In the genomic region with DNA sequence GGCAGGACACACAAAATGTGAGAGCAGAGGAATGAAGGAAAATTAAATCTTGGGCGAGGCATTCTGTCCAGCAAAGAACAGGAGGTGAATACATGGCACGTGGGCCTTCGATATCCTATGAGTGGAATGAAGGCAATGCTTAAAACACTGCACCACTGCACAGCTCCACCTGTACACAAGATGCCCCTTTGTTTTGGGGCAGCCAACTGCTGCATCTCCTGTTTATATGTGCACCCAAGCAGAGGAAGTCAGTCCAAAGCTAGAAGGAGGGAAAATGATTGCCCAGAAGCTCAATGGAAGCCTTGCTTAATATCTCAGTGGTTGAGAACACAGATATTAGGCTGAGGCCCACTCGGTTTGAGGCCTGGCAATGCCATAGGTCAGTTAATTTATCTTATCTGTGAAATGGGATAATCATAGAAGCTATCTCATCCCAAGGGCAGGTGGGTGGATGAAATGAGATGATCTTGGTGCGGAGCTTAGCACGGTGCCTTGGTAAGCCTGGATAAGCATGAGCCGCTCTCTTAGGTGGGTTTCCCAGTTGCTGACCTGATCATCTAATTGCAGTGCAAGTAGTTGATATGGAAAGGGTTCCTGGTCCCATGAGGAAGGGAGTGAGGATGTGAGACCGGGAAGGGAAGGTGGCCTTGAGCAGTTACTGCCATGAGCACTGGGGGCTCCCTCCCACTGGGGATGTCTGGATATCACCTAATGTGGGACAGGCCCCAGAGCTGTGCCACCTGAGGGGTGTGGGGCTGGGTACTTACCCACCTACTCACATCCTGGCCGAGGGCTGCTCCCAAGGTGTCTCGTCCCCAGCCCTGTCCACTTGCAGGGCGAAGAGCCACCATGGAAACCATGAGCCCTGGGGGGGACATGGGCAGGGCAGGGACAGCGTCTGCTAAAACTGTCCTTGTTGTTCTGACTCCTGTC, we compare ENCODE assay signal across 1 cellular context.
TF ChIP-seq lines count a peak whose summit lies in the region.

No MANE protein-coding gene starts in this region.

TF ChIP-seq in HepG2, 621 proteins besides CTCF, POLR2A, EP300 and RAD21 (continued from another document):
- TF ChIP-seq BRF2 (CRISPR knock-in tag; IDR thresholded peaks at IDR 0.05): no peak
- peak; percentile 47; the same call in 1 of the 2 replicates for TF ChIP-seq ZNF768 (CRISPR knock-in tag; IDR thresholded peaks at IDR 0.05)
- TF ChIP-seq SNAI1 (CRISPR knock-in tag; IDR thresholded peaks at IDR 0.05; ENCODE audit: borderline replicate concordance): no peak
- TF ChIP-seq HOXA5 (CRISPR knock-in tag; IDR thresholded peaks at IDR 0.05): peak; percentile 48; the same call in 1 of the 2 replicates
- peak; percentile 60; the same call in 1 of the 2 replicates for TF ChIP-seq ARHGAP35 (CRISPR knock-in tag; IDR thresholded peaks at IDR 0.05; ENCODE audit: borderline replicate concordance)
- TF ChIP-seq ZNF850 (CRISPR knock-in tag; conservative IDR thresholded peaks at IDR 0.05): peak; percentile 33; the same call in 1 of the 2 replicates
- TF ChIP-seq, protein P1, sequence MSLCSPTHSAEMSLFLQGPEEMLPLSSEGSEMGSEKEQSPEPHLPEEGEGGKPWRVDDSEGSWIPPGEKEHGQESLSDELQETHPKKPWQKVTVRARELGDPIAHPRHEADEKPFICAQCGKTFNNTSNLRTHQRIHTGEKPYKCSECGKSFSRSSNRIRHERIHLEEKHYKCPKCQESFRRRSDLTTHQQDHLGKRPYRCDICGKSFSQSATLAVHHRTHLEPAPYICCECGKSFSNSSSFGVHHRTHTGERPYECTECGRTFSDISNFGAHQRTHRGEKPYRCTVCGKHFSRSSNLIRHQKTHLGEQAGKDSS (CRISPR knock-in tag; IDR thresholded peaks at IDR 0.05; ENCODE audit: borderline replicate concordance, low read depth): 0 out of 2 replicates have a peak, but pooled peaks have one; percentile 65
- 0 out of 2 replicates have a peak, but pooled peaks have one; percentile 18 for TF ChIP-seq ZZZ3 (CRISPR knock-in tag; IDR thresholded peaks at IDR 0.05; ENCODE audit: borderline replicate concordance)
- 0 out of 2 replicates have a peak, but pooled peaks have one; percentile 6 for TF ChIP-seq ZBTB1 (CRISPR knock-in tag; IDR thresholded peaks at IDR 0.05; ENCODE audit: borderline replicate concordance)
- 0 out of 2 replicates have a peak, but pooled peaks have one; percentile 57 for TF ChIP-seq MYNN (CRISPR knock-in tag; IDR thresholded peaks at IDR 0.05; ENCODE audit: low read depth)
- TF ChIP-seq, protein P2, sequence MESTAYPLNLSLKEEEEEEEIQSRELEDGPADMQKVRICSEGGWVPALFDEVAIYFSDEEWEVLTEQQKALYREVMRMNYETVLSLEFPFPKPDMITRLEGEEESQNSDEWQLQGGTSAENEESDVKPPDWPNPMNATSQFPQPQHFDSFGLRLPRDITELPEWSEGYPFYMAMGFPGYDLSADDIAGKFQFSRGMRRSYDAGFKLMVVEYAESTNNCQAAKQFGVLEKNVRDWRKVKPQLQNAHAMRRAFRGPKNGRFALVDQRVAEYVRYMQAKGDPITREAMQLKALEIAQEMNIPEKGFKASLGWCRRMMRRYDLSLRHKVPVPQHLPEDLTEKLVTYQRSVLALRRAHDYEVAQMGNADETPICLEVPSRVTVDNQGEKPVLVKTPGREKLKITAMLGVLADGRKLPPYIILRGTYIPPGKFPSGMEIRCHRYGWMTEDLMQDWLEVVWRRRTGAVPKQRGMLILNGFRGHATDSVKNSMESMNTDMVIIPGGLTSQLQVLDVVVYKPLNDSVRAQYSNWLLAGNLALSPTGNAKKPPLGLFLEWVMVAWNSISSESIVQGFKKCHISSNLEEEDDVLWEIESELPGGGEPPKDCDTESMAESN (CRISPR knock-in tag; conservative IDR thresholded peaks at IDR 0.05): 0 out of 2 replicates have a peak, but pooled peaks have one; percentile 8
- TF ChIP-seq IRF9 (CRISPR knock-in tag; IDR thresholded peaks at IDR 0.05; ENCODE audit: borderline replicate concordance): peak; percentile 75; the same call in 1 of the 2 replicates
- TF ChIP-seq, protein P3, sequence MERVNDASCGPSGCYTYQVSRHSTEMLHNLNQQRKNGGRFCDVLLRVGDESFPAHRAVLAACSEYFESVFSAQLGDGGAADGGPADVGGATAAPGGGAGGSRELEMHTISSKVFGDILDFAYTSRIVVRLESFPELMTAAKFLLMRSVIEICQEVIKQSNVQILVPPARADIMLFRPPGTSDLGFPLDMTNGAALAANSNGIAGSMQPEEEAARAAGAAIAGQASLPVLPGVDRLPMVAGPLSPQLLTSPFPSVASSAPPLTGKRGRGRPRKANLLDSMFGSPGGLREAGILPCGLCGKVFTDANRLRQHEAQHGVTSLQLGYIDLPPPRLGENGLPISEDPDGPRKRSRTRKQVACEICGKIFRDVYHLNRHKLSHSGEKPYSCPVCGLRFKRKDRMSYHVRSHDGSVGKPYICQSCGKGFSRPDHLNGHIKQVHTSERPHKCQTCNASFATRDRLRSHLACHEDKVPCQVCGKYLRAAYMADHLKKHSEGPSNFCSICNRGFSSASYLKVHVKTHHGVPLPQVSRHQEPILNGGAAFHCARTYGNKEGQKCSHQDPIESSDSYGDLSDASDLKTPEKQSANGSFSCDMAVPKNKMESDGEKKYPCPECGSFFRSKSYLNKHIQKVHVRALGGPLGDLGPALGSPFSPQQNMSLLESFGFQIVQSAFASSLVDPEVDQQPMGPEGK (CRISPR knock-in tag; IDR thresholded peaks at IDR 0.05): peak; percentile 49; the same call in 1 of the 2 replicates
- no peak for TF ChIP-seq KLF9 (CRISPR knock-in tag; IDR thresholded peaks at IDR 0.05; ENCODE audit: low read depth)
- 0 out of 2 replicates have a peak, but pooled peaks have one; percentile 13 for TF ChIP-seq STAG1 (CRISPR knock-in tag; IDR thresholded peaks at IDR 0.05)
- TF ChIP-seq NR2C2 (CRISPR knock-in tag; IDR thresholded peaks at IDR 0.05; ENCODE audit: borderline replicate concordance): peak; percentile 4; the same call in 1 of the 2 replicates
